Comparison of ENCODE assay signal across 29 cellular contexts in the genomic region with DNA sequence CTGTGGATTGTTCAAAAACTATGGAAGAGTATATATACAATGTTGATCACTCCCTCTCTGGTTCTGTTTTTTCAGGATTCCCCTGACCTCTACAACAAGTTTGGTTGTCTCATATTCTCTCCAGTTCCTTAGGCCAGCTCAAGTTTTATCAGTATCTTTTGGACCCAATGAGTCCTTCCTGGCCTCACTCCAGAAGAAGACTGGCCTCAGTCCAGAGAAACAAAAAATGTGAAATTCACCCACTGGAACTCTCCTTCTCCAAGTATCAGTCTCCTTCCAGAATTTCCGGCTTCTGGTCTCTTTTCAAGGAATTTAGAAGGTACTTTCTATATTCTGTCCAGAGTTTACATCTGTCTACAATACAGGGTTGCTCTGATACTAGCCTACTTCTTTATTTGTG.
"Had no signal": no experiment of that assay in that cellular context is flagged by ENCODE, and none has a peak within 500 bp of the region (broad histone marks: within the 10 kb centered on the region; RNA-seq: fewer than 3 reads in every experiment).

No MANE protein-coding gene starts in this region.

- H3K36me3 ChIP-seq: ascending aorta, breast epithelium, cardiac muscle cell, colonic mucosa, esophagus muscularis mucosa, gastrocnemius medialis, heart left ventricle had no signal

- ATAC-seq: activated naive CD4-positive, alpha-beta T cell treated with anti-CD3 and anti-CD28 coated beads, Interleukin-2, amount 50 U/mL, for 72 hours; activated T-cell treated with anti-CD3 and anti-CD28 coated beads, Interleukin-2, amount 50 U/mL, for 72 hours; foreskin keratinocyte; gastrocnemius medialis; heart left ventricle; WTC11 had no signal

- H3K27me3 ChIP-seq: ascending aorta, breast epithelium, cardiac muscle cell, colonic mucosa, esophagus muscularis mucosa, foreskin keratinocyte, gastrocnemius medialis, heart left ventricle had no signal

- DNase-seq: activated CD4-positive, alpha-beta memory T cell treated with anti-CD3 and anti-CD28 coated beads, Interleukin-2, amount 10 ng/mL, durations not matched to agents 7 days and 5 days; activated CD4-positive, alpha-beta T cell treated with anti-CD3 and anti-CD28 coated beads for 1 hour; activated CD4-positive, alpha-beta T cell treated with anti-CD3 and anti-CD28 coated beads for 4 hours; activated CD4-positive, alpha-beta T cell treated with anti-CD3 and anti-CD28 coated beads, Interleukin-2, amount 10 ng/mL, durations not matched to agents 7 days and 5 days; activated CD4-positive, alpha-beta T cell treated with anti-CD3 and anti-CD28 coated beads, Interleukin-2, amount 50 U/mL, for 4 hours; activated CD8-positive, alpha-beta memory T cell treated with anti-CD3 and anti-CD28 coated beads, Interleukin-2, amount 50 U/mL, for 48 hours; activated gamma-delta T cell; activated naive CD4-positive, alpha-beta T cell; activated naive CD4-positive, alpha-beta T cell treated with anti-CD3 and anti-CD28 coated beads, Interleukin-2, amount 10 ng/mL, durations not matched to agents 7 days and 5 days; activated naive CD8-positive, alpha-beta T cell treated with anti-CD3 and anti-CD28 coated beads, Interleukin-2, amount 10 ng/mL, durations not matched to agents 7 days and 5 days; activated T-cell treated with anti-CD3 and anti-CD28 coated beads for 4 hours; activated T-cell treated with anti-CD3 and anti-CD28 coated beads, Interleukin-2, amount 50 U/mL, for 24 hours; activated T-cell treated with anti-CD3 and anti-CD28 coated beads, Interleukin-2, amount 50 U/mL, for 72 hours; central memory CD4-positive, alpha-beta T cell; cerebellar nuclear complex; colonic mucosa; effector CD8-positive, alpha-beta T cell; foreskin keratinocyte; gastrocnemius medialis; glutamatergic neuron; heart left ventricle; T-helper 2 cell had no signal

- H3K4me1 ChIP-seq: ascending aorta, breast epithelium, colonic mucosa, esophagus muscularis mucosa, foreskin keratinocyte, gastrocnemius medialis, heart left ventricle had no signal

- H3K4me3 ChIP-seq: ascending aorta, breast epithelium, cardiac muscle cell, colonic mucosa, esophagus muscularis mucosa, gastrocnemius medialis, heart left ventricle had no signal

- H3K27ac ChIP-seq: ascending aorta, breast epithelium, cardiac muscle cell, colonic mucosa, esophagus muscularis mucosa, foreskin keratinocyte, gastrocnemius medialis, heart left ventricle, VCaP had no signal
